ENCODE assay signal across 23 cellular contexts in genomic region chrY:8085925-8086324, GRCh38.
"Had no signal": no experiment of that assay in that cellular context is flagged by ENCODE, and none has a peak within 500 bp of the region (broad histone marks: within the 10 kb centered on the region; RNA-seq: fewer than 3 reads in every experiment).

No MANE protein-coding gene starts in this region.

- ATAC-seq: left lobe of liver; natural killer cell treated with Interleukin-12 subunit alpha and Interleukin-12 subunit beta and Interleukin-15 and Interleukin-18, amount 100 ng/mL, for 72 hours; stimulated activated memory B cell treated with anti-CD40 and anti-IgM and Interleukin-4, amounts not matched to agents 10 μg/mL and 1 μg/mL and 100 μg/mL, for 72 hours; stimulated activated naive CD8-positive, alpha-beta T cell treated with anti-CD3 and anti-CD28 coated beads, Interleukin-15, Interleukin-2, amounts not matched to agents 100 U/mL and 50 U/mL, for 24 hours had no signal

- FAIRE-seq: frontal cortex, keratinocyte had no signal

- DNase-seq: colonic mucosa; effector CD8-positive, alpha-beta T cell; endodermal cell; erythroblast; esophagus squamous epithelium; head of caudate nucleus; sigmoid colon; spleen; stimulated activated CD4-positive, alpha-beta T cell treated with anti-CD3 and anti-CD28 coated beads, Interleukin-4, amount 100 ng/mL, for 4 hours; stimulated activated naive CD8-positive, alpha-beta T cell treated with anti-CD3 and anti-CD28 coated beads, Interleukin-15, Interleukin-2, amounts not matched to agents 100 U/mL and 50 U/mL, for 24 hours; substantia nigra; testis; tibial artery had no signal

- H3K4me3 ChIP-seq: colonic mucosa, esophagus squamous epithelium, lung, right atrium auricular region, sigmoid colon, skin epidermis, spleen, testis, tibial artery had no signal

- H3K27ac ChIP-seq: colonic mucosa, esophagus squamous epithelium, neutrophil, parathyroid adenoma, right atrium auricular region, sigmoid colon, skin epidermis, spleen, testis, tibial artery had no signal

- H3K9ac ChIP-seq: parathyroid adenoma had no signal

- H3K36me3 ChIP-seq: colonic mucosa, esophagus squamous epithelium, neutrophil, right atrium auricular region, sigmoid colon, spleen, tibial artery had no signal

- H3K9me3 ChIP-seq: colonic mucosa, esophagus squamous epithelium, neutrophil, right atrium auricular region, sigmoid colon, testis, tibial artery had no signal

- H3K27me3 ChIP-seq: colonic mucosa, esophagus squamous epithelium, neutrophil, right atrium auricular region, sigmoid colon, spleen, testis, tibial artery had no signal

- H3K4me1 ChIP-seq: colonic mucosa, parathyroid adenoma, right atrium auricular region, sigmoid colon, spleen, testis, tibial artery had no signal
